Comparison of ENCODE assay signal across 10 cellular contexts in genomic region chr10:127195571-127196226, GRCh38. TPM values are rescaled to one million over a fixed set of nuclear protein-coding genes. Genes with fewer than 3 reads are reported as not detected.
DNase-seq lines count a peak whose midpoint lies in the region; ATAC-seq and TF ChIP-seq lines count a peak whose summit lies in the region.
"Had no signal": no experiment of that assay in that cellular context is flagged by ENCODE, and none has a peak within 500 bp of the region (broad histone marks: within the 10 kb centered on the region; RNA-seq: fewer than 3 reads in every experiment).

No MANE protein-coding gene starts in this region.

- H4K20me1 ChIP-seq in Karpas-422 (ENCODE audit: insufficient read depth, low read depth, low read length) = no peaks in the 10 kb centered on the region

- no CpG with 5 or more reads among the region's 77 CpGs for WGBS in iPS DF 6.9 (ENCODE audit: insufficient coverage, insufficient read length)

- peak overlapping the region in 1 of 5 experiments; percentile 42 for H3K27ac Mint-ChIP-seq in brain
- H3K27ac Mint-ChIP-seq: activated CD4-positive, alpha-beta memory T cell treated with anti-CD3 and anti-CD28 coated beads for 36 hours had no signal

- H3K27ac ChIP-seq in iPS DF 6.9 (ENCODE audit: low read length) (no peak overlapping the region), Karpas-422 (ENCODE audit: low read length) (no peak overlapping the region)

- H3K79me2 ChIP-seq in Karpas-422 (ENCODE audit: low read length) = no peaks in the 10 kb centered on the region

- H3K4me1 ChIP-seq in iPS DF 6.9 (ENCODE audit: control insufficient read depth, insufficient read depth, low read length) (peaks cover 3% of the 10 kb centered on the region; the same call in 1 of the 2 replicates), Karpas-422 (ENCODE audit: low read length) (no peaks in the 10 kb centered on the region)

- no peak overlapping the region for H3K9ac ChIP-seq in Karpas-422 (ENCODE audit: low read length)

- no peaks in the 10 kb centered on the region for H3K9me2 ChIP-seq in Karpas-422 (replicated peaks; ENCODE audit: insufficient read depth, low read length)

- H3K27me3 ChIP-seq in iPS DF 6.9 (ENCODE audit: control insufficient read depth, insufficient read depth, low read length) = peaks cover 5% of the 10 kb centered on the region; the same call in 1 of the 2 replicates
- H3K27me3 ChIP-seq in Karpas-422 (ENCODE audit: low read length) = no peaks in the 10 kb centered on the region

- H3K9me3 Mint-ChIP-seq in brain = peaks cover 0 to 3% (median 0%) of the 10 kb centered on the region in 5 experiments
- H3K9me3 Mint-ChIP-seq: activated CD4-positive, alpha-beta memory T cell treated with anti-CD3 and anti-CD28 coated beads for 36 hours had no signal

- no peaks in the 10 kb centered on the region for H3K36me3 Mint-ChIP-seq in brain
- H3K36me3 Mint-ChIP-seq: activated CD4-positive, alpha-beta memory T cell treated with anti-CD3 and anti-CD28 coated beads for 36 hours had no signal

- H3K36me3 ChIP-seq in iPS DF 6.9 (ENCODE audit: control insufficient read depth, insufficient read depth, low read length) = no peaks in the 10 kb centered on the region
- H3K36me3 ChIP-seq in Karpas-422 (ENCODE audit: insufficient read depth, low read length) = no peaks in the 10 kb centered on the region

- peak overlapping the region; percentile 40; the same call in 1 of the 2 replicates for H3K4me3 ChIP-seq in iPS DF 6.9 (ENCODE audit: low read length)
- H3K4me3 ChIP-seq in retinal pigment epithelial cell (ENCODE audit: low read length) = peak overlapping the region; percentile 36
- no peak overlapping the region for H3K4me3 ChIP-seq in Karpas-422 (ENCODE audit: low read length)

- TF ChIP-seq CTCF in GM20000 (IDR thresholded peaks at IDR 0.05; ENCODE audit: extremely low read depth, missing control alignments) (no peak), brain (conservative IDR thresholded peaks at IDR 0.05) (no peak), retinal pigment epithelial cell (conservative IDR thresholded peaks at IDR 0.05; ENCODE audit: low read depth, low read length) (no peak)

- H3K4me2 ChIP-seq in Karpas-422 (ENCODE audit: low read depth, low read length, poor library complexity, severe bottlenecking) = no peak overlapping the region

- H3K27me3 Mint-ChIP-seq in brain = peaks cover 68% of the 10 kb centered on the region

- H3K4me1 Mint-ChIP-seq in brain = peaks cover 36% of the 10 kb centered on the region

- no peak for ATAC-seq in GM21367 (IDR thresholded peaks at IDR 0.05; ENCODE audit: unreplicated experiment)
- no peak for ATAC-seq in HG02852 (IDR thresholded peaks at IDR 0.05; ENCODE audit: unreplicated experiment)

- H3K4me3 Mint-ChIP-seq in brain = peak overlapping the region; percentile 72 to 82 (median 79)
- H3K4me3 Mint-ChIP-seq: activated CD4-positive, alpha-beta memory T cell treated with anti-CD3 and anti-CD28 coated beads for 36 hours had no signal

- H2AFZ ChIP-seq in Karpas-422 (ENCODE audit: low read length) = no peak overlapping the region

- H3K9me3 ChIP-seq in iPS DF 6.9 (ENCODE audit: control insufficient read depth, insufficient read depth, low read length) (no peaks in the 10 kb centered on the region), Karpas-422 (ENCODE audit: low read length) (no peaks in the 10 kb centered on the region)

- peak; percentile 27 for DNase-seq in GM20000 (ENCODE audit: low spot score)
- DNase-seq in iPS DF 6.9 (ENCODE audit: low read depth, low spot score) = no peak
- no peak for DNase-seq in retinal pigment epithelial cell (ENCODE audit: low read depth)
- no peak for DNase-seq in activated gamma-delta T cell (lab: John Stamatoyannopoulos, UW)
- no peak for DNase-seq in Karpas-422
- DNase-seq: activated CD4-positive, alpha-beta memory T cell treated with anti-CD3 and anti-CD28 coated beads for 36 hours; stimulated activated CD4-positive, alpha-beta T cell treated with anti-CD3 and anti-CD28 coated beads, Interleukin-4, amount 100 ng/mL, for 24 hours had no signal

RNA-seq across cellular contexts. Expression of gene INSYN2A, which starts 0.7 kb away (rescaled TPM):
- 7.7 TPM for polyA plus RNA-seq in brain (ENCODE audit: insufficient read depth, low read depth, low replicate concordance)
- not detected in 2 replicates for total RNA-seq in Karpas-422 (2014; rRNA removed; shearing (Covaris generic); ENCODE audit: low replicate concordance)
- total RNA-seq: activated CD4-positive, alpha-beta memory T cell treated with anti-CD3 and anti-CD28 coated beads for 36 hours had no signal
